8 cellular contexts compared by ENCODE assay signal in the genomic region with DNA sequence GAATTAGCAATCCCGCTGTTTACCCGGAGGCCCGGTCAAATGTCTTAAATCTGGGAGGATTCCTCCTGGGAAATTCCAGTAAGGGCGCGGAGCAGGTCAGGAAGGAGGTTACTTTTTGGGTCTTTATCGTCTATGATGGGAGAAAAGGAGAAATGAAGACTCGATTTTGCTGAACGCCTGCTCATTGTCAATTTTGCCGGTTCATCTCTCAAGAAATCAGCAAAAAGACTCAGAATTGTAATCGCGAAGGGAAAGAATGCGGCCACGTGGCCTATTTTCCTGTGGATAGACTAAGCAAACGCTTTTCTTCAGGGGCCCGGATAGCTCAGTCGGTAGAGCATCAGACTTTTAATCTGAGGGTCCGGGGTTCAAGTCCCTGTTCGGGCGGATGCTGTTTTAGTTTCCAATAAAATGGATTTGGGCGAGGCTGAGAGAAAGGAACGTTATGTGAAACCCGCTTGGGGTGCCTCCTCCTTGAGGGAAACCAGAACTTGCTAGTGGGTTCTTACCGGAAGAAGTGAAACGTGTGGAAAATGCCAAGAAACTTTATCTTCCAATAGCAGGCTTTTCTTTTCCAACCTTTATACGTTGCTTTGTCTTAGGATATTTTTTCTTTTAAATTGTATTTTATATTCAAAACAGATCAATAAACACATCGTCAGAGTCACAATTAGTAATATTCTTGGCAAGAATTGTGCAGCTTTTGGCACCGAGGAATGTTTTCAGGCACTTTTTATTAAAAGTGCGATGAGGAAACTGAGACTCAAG. TPM values are rescaled to one million over a fixed set of nuclear protein-coding genes. Genes with fewer than 3 reads are reported as not detected.
DNase-seq lines count a peak whose midpoint lies in the region; ATAC-seq and TF ChIP-seq lines count a peak whose summit lies in the region.

No MANE protein-coding gene starts in this region.

- intact Hi-C loops in activated naive CD4-positive, alpha-beta T cell treated with anti-CD3 and anti-CD28 coated beads for 36 hours (cut with micrococcal nuclease): loop anchor here (1.0 to 10.0 kb wide), 4 partner anchors 449 to 1901 kb away; partner anchors contain the start of genes CLP1 and FAM111B
- intact Hi-C loops in heart right ventricle (cut with DNase I): loop anchor here in 2 of 10 donors (10.0 kb wide), 2 partner anchors 249 to 981 kb away; partner anchors contain the start of genes LPXN (in 1 of the 2) and ZFP91 (in 1 of the 2)
- intact Hi-C loops in psoas muscle (cut with DNase I): no loop called here
- intact Hi-C loops in aorta (cut with DNase I): loop anchor here in 1 of 2 donors (10.0 kb wide), 1 partner anchor 199 kb away; the partner anchor contains the start of gene STX3

- peaks cover 7% of the 10 kb centered on the region; the same call in 1 of the 2 replicates for H3K4me1 ChIP-seq in HUES64 (ENCODE audit: insufficient read depth, low read length)
- H3K4me1 ChIP-seq in heart right ventricle: peaks cover 0 to 44% (median 23%) of the 10 kb centered on the region in 9 donors
- H3K4me1 ChIP-seq in psoas muscle: peaks cover 4% of the 10 kb centered on the region
- no peaks in the 10 kb centered on the region for H3K4me1 ChIP-seq in aorta (ENCODE audit: control insufficient read depth in 1 of 2, insufficient read depth in 2 of 2, low read length in 2 of 2)

- H3K9me3 Mint-ChIP-seq in activated naive CD4-positive, alpha-beta T cell treated with anti-CD3 and anti-CD28 coated beads for 36 hours: no peaks in the 10 kb centered on the region

- H3K36me3 Mint-ChIP-seq in activated naive CD4-positive, alpha-beta T cell treated with anti-CD3 and anti-CD28 coated beads for 36 hours (ENCODE audit: low read depth): peaks cover 5% of the 10 kb centered on the region

- DNase-seq in ELF-1 (ENCODE audit: low read depth, low spot score) (peak; percentile 92), SHP77 (lab: John Stamatoyannopoulos, UW) (peak; percentile 39 to 44), heart right ventricle (peak in 1 of 2 donors; percentile 54), psoas muscle (peak; percentile 56 to 59), aorta (peak; percentile 71 to 81), GM10266 (ENCODE audit: extremely low spot score) (no peak)
- DNase-seq in activated naive CD4-positive, alpha-beta T cell treated with anti-CD3 and anti-CD28 coated beads for 36 hours: peak; percentile 89

- H3K27me3 ChIP-seq in HUES64 (ENCODE audit: insufficient read depth, low read length): no peaks in the 10 kb centered on the region
- H3K27me3 ChIP-seq in heart right ventricle: no peaks in the 10 kb centered on the region
- H3K27me3 ChIP-seq in psoas muscle (ENCODE audit: insufficient read depth in 3 of 3, low read length in 2 of 3): no peaks in the 10 kb centered on the region
- no peaks in the 10 kb centered on the region for H3K27me3 ChIP-seq in aorta (ENCODE audit: control insufficient read depth in 1 of 2, insufficient read depth in 2 of 2, low read length in 1 of 2)

- H3K9me3 ChIP-seq in HUES64 (ENCODE audit: insufficient read depth, low read depth, low read length) (no peaks in the 10 kb centered on the region), heart right ventricle (no peaks in the 10 kb centered on the region), psoas muscle (no peaks in the 10 kb centered on the region), aorta (ENCODE audit: control insufficient read depth, low read length) (no peaks in the 10 kb centered on the region)

- ATAC-seq in heart right ventricle (peak in 6 of 8 donors; percentile 17 to 54 (median 34)), psoas muscle (peak; percentile 18 to 42 (median 33)), aorta (ENCODE audit: low FRiP score) (peak; percentile 62)

- no peaks in the 10 kb centered on the region for H3K36me3 ChIP-seq in HUES64 (ENCODE audit: insufficient read depth, low read length)
- H3K36me3 ChIP-seq in heart right ventricle: no peaks in the 10 kb centered on the region
- H3K36me3 ChIP-seq in psoas muscle (ENCODE audit: insufficient read depth in 1 of 2, low read depth in 1 of 2): no peaks in the 10 kb centered on the region
- H3K36me3 ChIP-seq in aorta (ENCODE audit: control insufficient read depth in 1 of 2, insufficient read depth in 2 of 2, low read length in 1 of 2): no peaks in the 10 kb centered on the region

- H3K4me3 Mint-ChIP-seq in activated naive CD4-positive, alpha-beta T cell treated with anti-CD3 and anti-CD28 coated beads for 36 hours: peak overlapping the region; percentile 77

- CTCF ChIA-PET in activated naive CD4-positive, alpha-beta T cell treated with anti-CD3 and anti-CD28 coated beads for 36 hours (lab: Charles Lee): interaction anchor here (1.7 kb wide), 1 partner anchor 12 kb away, joined by 4 read pairs; no protein-coding TSS in a partner anchor

- 3% methylated on average over 25 of the region's 28 CpGs for WGBS in HUES64
- WGBS in heart right ventricle, 2 donors: 4 to 7% methylated on average over 28 of the region's 28 CpGs
- 6% methylated on average over 28 of the region's 28 CpGs for WGBS in psoas muscle, 3 donors
- 4 to 6% methylated on average over 28 of the region's 28 CpGs for WGBS in aorta, 2 donors

- H3K4me3 ChIP-seq in HUES64 (ENCODE audit: low read length): peak overlapping the region; percentile 69
- H3K4me3 ChIP-seq in heart right ventricle: peak overlapping the region; percentile 3 to 56 (median 44)
- peak overlapping the region; percentile 69 for H3K4me3 ChIP-seq in psoas muscle
- H3K4me3 ChIP-seq in aorta (ENCODE audit: low read length in 2 of 2): peak overlapping the region in 1 of 2 donors; percentile 31

- peak overlapping the region; percentile 76 for H3K27ac Mint-ChIP-seq in activated naive CD4-positive, alpha-beta T cell treated with anti-CD3 and anti-CD28 coated beads for 36 hours

- H3K27ac ChIP-seq in HUES64 (ENCODE audit: low read depth, low read length): no peak overlapping the region
- peak overlapping the region in 7 of 10 donors; percentile 26 to 76 (median 43) for H3K27ac ChIP-seq in heart right ventricle
- peak overlapping the region; percentile 75 for H3K27ac ChIP-seq in psoas muscle
- peak overlapping the region in 1 of 2 donors; percentile 50 for H3K27ac ChIP-seq in aorta (ENCODE audit: low read depth in 1 of 2, low read length in 2 of 2)

- peaks cover 46% of the 10 kb centered on the region for H3K4me1 Mint-ChIP-seq in activated naive CD4-positive, alpha-beta T cell treated with anti-CD3 and anti-CD28 coated beads for 36 hours (ENCODE audit: low read depth)

- H3K27me3 Mint-ChIP-seq in activated naive CD4-positive, alpha-beta T cell treated with anti-CD3 and anti-CD28 coated beads for 36 hours (ENCODE audit: low read depth): peaks cover 4% of the 10 kb centered on the region

- peak overlapping the region; percentile 70 for H3K9ac ChIP-seq in HUES64 (ENCODE audit: low read depth, low read length)

- TF ChIP-seq CTCF in heart right ventricle (IDR thresholded peaks at IDR 0.05) (no peak), psoas muscle (IDR thresholded peaks at IDR 0.05) (no peak), GM10266 (IDR thresholded peaks at IDR 0.05; ENCODE audit: control insufficient read depth, insufficient read depth, low read depth, missing control alignments) (no peak)

RNA-seq across cellular contexts. Expression of gene OR4D9, which starts 45.0 kb away (rescaled TPM):
- polyA plus RNA-seq in HUES64 (2013, experiment 1 of 2): not detected
- polyA plus RNA-seq in HUES64 (2013, experiment 2 of 2): not detected
- total RNA-seq in activated naive CD4-positive, alpha-beta T cell treated with anti-CD3 and anti-CD28 coated beads for 36 hours: not detected
- not detected for total RNA-seq in heart right ventricle
- not detected for polyA plus RNA-seq in heart right ventricle
- not detected for total RNA-seq in psoas muscle
- not detected for polyA plus RNA-seq in psoas muscle
- not detected for total RNA-seq in aorta
- not detected for polyA plus RNA-seq in aorta

RNA-seq across cellular contexts. Expression of gene OR4D11, which starts 52.9 kb away (rescaled TPM):
- not detected for polyA plus RNA-seq in HUES64 (2013, experiment 1 of 2)
- polyA plus RNA-seq in HUES64 (2013, experiment 2 of 2): not detected
- not detected for total RNA-seq in activated naive CD4-positive, alpha-beta T cell treated with anti-CD3 and anti-CD28 coated beads for 36 hours
- total RNA-seq in heart right ventricle: not detected
- polyA plus RNA-seq in heart right ventricle: not detected
- total RNA-seq in psoas muscle: not detected
- not detected for polyA plus RNA-seq in psoas muscle
- not detected for total RNA-seq in aorta
- not detected for polyA plus RNA-seq in aorta

RNA-seq across cellular contexts. Expression of gene OSBP, which starts 59.3 kb away (rescaled TPM):
- polyA plus RNA-seq in HUES64 (2013, experiment 1 of 2): 23.9 TPM
- 23.4 TPM for polyA plus RNA-seq in HUES64 (2013, experiment 2 of 2)
- 10 to 100 TPM; 33.9 to 37.0 TPM for total RNA-seq in activated naive CD4-positive, alpha-beta T cell treated with anti-CD3 and anti-CD28 coated beads for 36 hours
- total RNA-seq in heart right ventricle (10 to 100 TPM; 30.2 to 46.8 (median 39.3) TPM), psoas muscle (10 to 100 TPM; 43.3 to 51.2 (median 48.6) TPM), aorta (10 to 100 TPM; 40.4 to 42.4 TPM)
- polyA plus RNA-seq in heart right ventricle (10 to 100 TPM; 11.2 to 13.8 TPM), psoas muscle (10 to 100 TPM; 12.9 to 41.8 (median 30.4) TPM), aorta (10 to 100 TPM; 15.0 to 19.5 TPM)
